9 cellular contexts compared by ENCODE assay signal in the genomic region with DNA sequence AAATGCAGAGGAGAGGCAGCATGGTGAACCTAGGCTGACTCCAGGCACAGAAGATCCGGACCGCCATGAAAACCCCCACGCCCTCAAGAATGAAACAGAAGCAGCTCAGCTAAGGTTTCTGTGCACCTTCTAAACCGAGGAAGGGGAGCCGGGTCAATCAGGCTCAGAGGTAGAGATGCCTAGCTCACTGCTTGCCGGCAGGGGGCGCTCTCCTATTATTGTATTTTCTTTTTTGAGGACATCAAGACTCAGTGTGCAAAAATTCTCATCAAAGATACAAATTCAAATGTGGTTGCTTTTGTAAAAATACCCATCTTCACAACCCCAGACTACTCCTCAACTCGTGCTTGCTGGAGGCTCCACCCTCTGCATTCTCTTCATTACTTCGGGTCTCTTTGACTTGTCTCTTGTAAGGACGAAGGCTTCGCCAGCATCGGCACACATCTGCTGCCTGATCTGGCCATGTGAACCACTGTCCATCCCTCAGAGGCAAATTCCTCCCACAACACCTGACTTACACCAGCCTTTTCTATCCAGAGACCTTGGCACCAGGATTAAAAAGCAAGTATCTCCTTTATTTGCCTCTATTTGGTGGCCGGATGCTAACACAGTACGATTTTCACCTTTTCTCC. TPM values are rescaled to one million over a fixed set of nuclear protein-coding genes. Genes with fewer than 3 reads are reported as not detected.
DNase-seq lines count a peak whose midpoint lies in the region; ATAC-seq and TF ChIP-seq lines count a peak whose summit lies in the region.
"Had no signal": no experiment of that assay in that cellular context is flagged by ENCODE, and none has a peak within 500 bp of the region (broad histone marks: within the 10 kb centered on the region; RNA-seq: fewer than 3 reads in every experiment).

No MANE protein-coding gene starts in this region.

- H3K23ac ChIP-seq in mesenchymal stem cell (ENCODE audit: low read length in 2 of 2), result no peak overlapping the region

- H3K27ac ChIP-seq in dorsolateral prefrontal cortex (peak overlapping the region in 2 of 59 donors; percentile 11 to 53), mesenchymal stem cell (ENCODE audit: low read length, poor library complexity, severe bottlenecking) (no peak overlapping the region)

- H3K9me3 ChIP-seq in mesenchymal stem cell (ENCODE audit: control insufficient read depth, low read length), result no peaks in the 10 kb centered on the region

- no peak overlapping the region for H3K14ac ChIP-seq in mesenchymal stem cell (ENCODE audit: low read length in 2 of 2)

- H2BK120ac ChIP-seq in mesenchymal stem cell (ENCODE audit: low read depth, low read length), result no peak overlapping the region

- ATAC-seq in GM21360 (IDR thresholded peaks at IDR 0.05; ENCODE audit: unreplicated experiment) (peak; percentile 46), GM21723 (IDR thresholded peaks at IDR 0.05; ENCODE audit: unreplicated experiment) (no peak)

- no peaks in the 10 kb centered on the region for H3K4me1 ChIP-seq in mesenchymal stem cell (ENCODE audit: control insufficient read depth, insufficient read depth, low read depth, low read length)

- H3K4me3 ChIP-seq in dorsolateral prefrontal cortex (peak overlapping the region in 34 of 59 donors; percentile 7 to 59 (median 34)), mesenchymal stem cell (ENCODE audit: insufficient read depth in 1 of 2, low read depth in 1 of 2, low read length in 2 of 2) (no peak overlapping the region)

- no peak overlapping the region for H2BK15ac ChIP-seq in mesenchymal stem cell (ENCODE audit: low read depth, poor library complexity, severe bottlenecking)

- no peak overlapping the region for H4K8ac ChIP-seq in mesenchymal stem cell (ENCODE audit: low read length)

- intact Hi-C loops in dorsolateral prefrontal cortex (cut with DNase I), result loop anchor here (2.0 to 10.0 kb wide), 7 partner anchors 100 to 523 kb away; partner anchors contain the start of genes CCNB1IP1 (in 1 of the 2) and TMEM253 (in 1 of the 2)

- no peak overlapping the region for H4K91ac ChIP-seq in mesenchymal stem cell (ENCODE audit: low read length)

- H2BK5ac ChIP-seq in mesenchymal stem cell (ENCODE audit: low read depth, low read length, poor library complexity, severe bottlenecking), result no peak overlapping the region

- H3K18ac ChIP-seq in mesenchymal stem cell (ENCODE audit: low read depth in 1 of 2, low read length in 2 of 2), result no peak overlapping the region

- WGBS in mesenchymal stem cell, result 34% methylated on average over 12 of the region's 14 CpGs

- H3K4ac ChIP-seq in mesenchymal stem cell (ENCODE audit: low read depth in 1 of 2, low read length in 2 of 2), result no peak overlapping the region

- H2AK5ac ChIP-seq in mesenchymal stem cell (ENCODE audit: low read length, severe bottlenecking), result no peak overlapping the region

- no peak overlapping the region for H3K4me2 ChIP-seq in mesenchymal stem cell (ENCODE audit: low read length, poor library complexity, severe bottlenecking)

- no peak for DNase-seq in AG09319 (ENCODE audit: extremely low read depth, low read depth)
- peak; percentile 35 for DNase-seq in NCI-H446 treated with DMSO at 0.1 percent for 48 hours (lab: John Stamatoyannopoulos, UW)
- DNase-seq in activated CD4-positive, alpha-beta T cell treated with anti-CD3 and anti-CD28 coated beads, Interleukin-2, amount 50 U/mL, for 24 hours (ENCODE audit: low read depth in 1 of 2, low spot score in 1 of 2), result peak; percentile 44 to 71
- DNase-seq in dorsolateral prefrontal cortex, result peak in 9 of 10 donors; percentile 36 to 74 (median 58)
- DNase-seq in mesenchymal stem cell, result peak; percentile 50
- peak; percentile 65 for DNase-seq in stimulated activated CD8-positive, alpha-beta memory T cell treated with anti-CD3 and anti-CD28 coated beads, Interleukin-15, amount 100 ng/mL, for 24 hours (ENCODE audit: low read depth)

- peak; percentile 81 for TF ChIP-seq CTCF in AG09319 (IDR thresholded peaks at IDR 0.05; ENCODE audit: low read depth, low read length)
- TF ChIP-seq CTCF in dorsolateral prefrontal cortex (IDR thresholded peaks at IDR 0.05 in 54 of 56, conservative IDR thresholded peaks at IDR 0.05 in 2 of 56; ENCODE audit: low read depth in 1 of 56, partially characterized antibody in 56 of 56), result peak; percentile 84 to 99 (median 95)

- no peak overlapping the region for H2BK12ac ChIP-seq in mesenchymal stem cell (ENCODE audit: low read length in 2 of 2)

- H3K36me3 ChIP-seq in mesenchymal stem cell (ENCODE audit: control insufficient read depth in 1 of 2, insufficient read depth in 2 of 2, low read depth in 1 of 2, low read length in 2 of 2), result no peaks in the 10 kb centered on the region

- no peak overlapping the region for H2AFZ ChIP-seq in mesenchymal stem cell (ENCODE audit: low read depth, low read length)

- H3K79me1 ChIP-seq in mesenchymal stem cell (replicated peaks; ENCODE audit: low read length, poor library complexity, severe bottlenecking), result no peaks in the 10 kb centered on the region

- peak overlapping the region; percentile 19 for H3K9ac ChIP-seq in mesenchymal stem cell (ENCODE audit: low read length)

- H3K27me3 ChIP-seq in dorsolateral prefrontal cortex (peaks cover 0 to 14% (median 0%) of the 10 kb centered on the region in 45 donors), mesenchymal stem cell (ENCODE audit: control insufficient read depth in 1 of 2, insufficient read depth in 1 of 2, low read length in 2 of 2) (peaks cover 3 to 47% of the 10 kb centered on the region in 2 experiments)

RNA-seq across cellular contexts. Expression of gene RNASE3, which starts 33.4 kb away (rescaled TPM):
- 1 to 10 TPM in 33 of 120 experiments, under 1 TPM in 19, not detected in 68; 0.70 to 3.1 (median 1.1) TPM for total RNA-seq in dorsolateral prefrontal cortex
- not detected for polyA plus RNA-seq in mesenchymal stem cell (2013, experiment 1 of 2)
- polyA plus RNA-seq in mesenchymal stem cell (2013, experiment 2 of 2), result not detected
- total RNA-seq: urinary bladder had no signal
- polyA plus RNA-seq: urinary bladder had no signal

RNA-seq across cellular contexts. Expression of gene RNASE1, which starts 55.1 kb away (rescaled TPM):
- total RNA-seq in dorsolateral prefrontal cortex, result 100 to 1,000 TPM in 104 of 120 experiments, 10 to 100 TPM in 16; 39.9 to 796 (median 173) TPM
- not detected for polyA plus RNA-seq in mesenchymal stem cell (2013, experiment 1 of 2)
- not detected for polyA plus RNA-seq in mesenchymal stem cell (2013, experiment 2 of 2)

Comparison
In these comparisons a context has a peak if more than half of its experiments do, and no peak if none do; other contexts are left out.
1. H3K4me3 ChIP-seq: peak in dorsolateral prefrontal cortex (34 of 59); none in mesenchymal stem cell (0 of 2).